Comparison of ENCODE assay signal across 1 cellular context in genomic region chr15:31280037-31280830, GRCh38.
TF ChIP-seq lines count a peak whose summit lies in the region.

No MANE protein-coding gene starts in this region.

TF ChIP-seq in HepG2, 621 proteins besides CTCF, POLR2A, EP300 and RAD21 (continued from another document):
- TF ChIP-seq SOX5 (CRISPR knock-in tag; IDR thresholded peaks at IDR 0.05; ENCODE audit: borderline replicate concordance) = peak; percentile 80; the same call in 1 of the 2 replicates
- TF ChIP-seq ELF1 (CRISPR knock-in tag; IDR thresholded peaks at IDR 0.05) = no peak
- TF ChIP-seq SOX13 (IDR thresholded peaks at IDR 0.05) = peak; percentile 62; the same call in 1 of the 2 replicates
- TF ChIP-seq SOX13 (CRISPR knock-in tag; conservative IDR thresholded peaks at IDR 0.05 in 1 of 2, IDR thresholded peaks at IDR 0.05 in 1 of 2) = peak in 1 of 2 experiments; percentile 87; a peak in 2 of 4 replicates
- TF ChIP-seq THAP11 (CRISPR knock-in tag; IDR thresholded peaks at IDR 0.05) = no peak
- no peak for TF ChIP-seq SCMH1 (CRISPR knock-in tag; IDR thresholded peaks at IDR 0.05; ENCODE audit: borderline replicate concordance)
- TF ChIP-seq BHLHE40 (IDR thresholded peaks at IDR 0.05; ENCODE audit: low read length) = 0 out of 2 replicates have a peak, but pooled peaks have one; percentile 17
- no peak for TF ChIP-seq ZFP62 (CRISPR knock-in tag; IDR thresholded peaks at IDR 0.05)
